ENCODE assay signal across 1 cellular context in the genomic region with DNA sequence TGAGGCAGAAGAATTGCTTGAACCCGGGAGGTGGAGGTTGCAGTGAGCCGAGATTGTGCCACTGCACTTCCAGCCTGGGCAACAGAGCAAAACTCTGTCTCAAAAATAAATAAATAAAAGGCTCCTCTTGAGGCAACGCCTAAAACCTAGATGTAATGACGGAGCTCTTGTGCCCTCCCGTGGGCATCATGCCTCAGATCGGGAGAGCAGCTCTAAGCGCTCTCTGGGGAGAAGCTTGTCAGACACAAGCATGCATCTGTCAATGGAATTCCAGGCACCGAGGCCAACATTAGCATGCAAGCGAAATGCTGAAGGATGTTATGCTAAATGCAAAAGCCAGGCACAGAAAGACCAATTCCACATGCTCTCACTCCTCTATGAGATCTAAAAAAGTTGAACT.
TF ChIP-seq lines count a peak whose summit lies in the region.

No MANE protein-coding gene starts in this region.

TF ChIP-seq in HCT116, 20 proteins besides CTCF, POLR2A, EP300 and RAD21:
- TF ChIP-seq SP1 (IDR thresholded peaks at IDR 0.05; ENCODE audit: low read depth) (no peak), SIN3A (IDR thresholded peaks at IDR 0.05; ENCODE audit: low read depth) (no peak), EZH2 (IDR thresholded peaks at IDR 0.05) (no peak), CBX3 (IDR thresholded peaks at IDR 0.05; ENCODE audit: low read depth) (no peak), EGR1 (IDR thresholded peaks at IDR 0.05; ENCODE audit: low read depth) (no peak), POLR2AphosphoS5 (IDR thresholded peaks at IDR 0.05; ENCODE audit: low read depth, low read length) (no peak), SRF (IDR thresholded peaks at IDR 0.05; ENCODE audit: low read depth) (no peak), ELF1 (IDR thresholded peaks at IDR 0.05; ENCODE audit: borderline replicate concordance, low read depth) (no peak), ZFX (IDR thresholded peaks at IDR 0.05) (no peak), JUND (IDR thresholded peaks at IDR 0.05) (no peak), TCF7L2 (IDR thresholded peaks at IDR 0.05; ENCODE audit: borderline replicate concordance, extremely low read depth, insufficient read depth, insufficient read length) (no peak), ZNF274 (IDR thresholded peaks at IDR 0.05; ENCODE audit: low read depth, low read length) (no peak)
- TF ChIP-seq, protein P1, sequence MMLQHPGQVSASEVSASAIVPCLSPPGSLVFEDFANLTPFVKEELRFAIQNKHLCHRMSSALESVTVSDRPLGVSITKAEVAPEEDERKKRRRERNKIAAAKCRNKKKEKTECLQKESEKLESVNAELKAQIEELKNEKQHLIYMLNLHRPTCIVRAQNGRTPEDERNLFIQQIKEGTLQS (IDR thresholded peaks at IDR 0.05), result no peak
- TF ChIP-seq, protein P2, sequence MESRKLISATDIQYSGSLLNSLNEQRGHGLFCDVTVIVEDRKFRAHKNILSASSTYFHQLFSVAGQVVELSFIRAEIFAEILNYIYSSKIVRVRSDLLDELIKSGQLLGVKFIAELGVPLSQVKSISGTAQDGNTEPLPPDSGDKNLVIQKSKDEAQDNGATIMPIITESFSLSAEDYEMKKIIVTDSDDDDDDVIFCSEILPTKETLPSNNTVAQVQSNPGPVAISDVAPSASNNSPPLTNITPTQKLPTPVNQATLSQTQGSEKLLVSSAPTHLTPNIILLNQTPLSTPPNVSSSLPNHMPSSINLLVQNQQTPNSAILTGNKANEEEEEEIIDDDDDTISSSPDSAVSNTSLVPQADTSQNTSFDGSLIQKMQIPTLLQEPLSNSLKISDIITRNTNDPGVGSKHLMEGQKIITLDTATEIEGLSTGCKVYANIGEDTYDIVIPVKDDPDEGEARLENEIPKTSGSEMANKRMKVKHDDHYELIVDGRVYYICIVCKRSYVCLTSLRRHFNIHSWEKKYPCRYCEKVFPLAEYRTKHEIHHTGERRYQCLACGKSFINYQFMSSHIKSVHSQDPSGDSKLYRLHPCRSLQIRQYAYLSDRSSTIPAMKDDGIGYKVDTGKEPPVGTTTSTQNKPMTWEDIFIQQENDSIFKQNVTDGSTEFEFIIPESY (IDR thresholded peaks at IDR 0.05; ENCODE audit: extremely low read depth, insufficient replicate concordance, low read length), result no peak
- TF ChIP-seq, protein P3, sequence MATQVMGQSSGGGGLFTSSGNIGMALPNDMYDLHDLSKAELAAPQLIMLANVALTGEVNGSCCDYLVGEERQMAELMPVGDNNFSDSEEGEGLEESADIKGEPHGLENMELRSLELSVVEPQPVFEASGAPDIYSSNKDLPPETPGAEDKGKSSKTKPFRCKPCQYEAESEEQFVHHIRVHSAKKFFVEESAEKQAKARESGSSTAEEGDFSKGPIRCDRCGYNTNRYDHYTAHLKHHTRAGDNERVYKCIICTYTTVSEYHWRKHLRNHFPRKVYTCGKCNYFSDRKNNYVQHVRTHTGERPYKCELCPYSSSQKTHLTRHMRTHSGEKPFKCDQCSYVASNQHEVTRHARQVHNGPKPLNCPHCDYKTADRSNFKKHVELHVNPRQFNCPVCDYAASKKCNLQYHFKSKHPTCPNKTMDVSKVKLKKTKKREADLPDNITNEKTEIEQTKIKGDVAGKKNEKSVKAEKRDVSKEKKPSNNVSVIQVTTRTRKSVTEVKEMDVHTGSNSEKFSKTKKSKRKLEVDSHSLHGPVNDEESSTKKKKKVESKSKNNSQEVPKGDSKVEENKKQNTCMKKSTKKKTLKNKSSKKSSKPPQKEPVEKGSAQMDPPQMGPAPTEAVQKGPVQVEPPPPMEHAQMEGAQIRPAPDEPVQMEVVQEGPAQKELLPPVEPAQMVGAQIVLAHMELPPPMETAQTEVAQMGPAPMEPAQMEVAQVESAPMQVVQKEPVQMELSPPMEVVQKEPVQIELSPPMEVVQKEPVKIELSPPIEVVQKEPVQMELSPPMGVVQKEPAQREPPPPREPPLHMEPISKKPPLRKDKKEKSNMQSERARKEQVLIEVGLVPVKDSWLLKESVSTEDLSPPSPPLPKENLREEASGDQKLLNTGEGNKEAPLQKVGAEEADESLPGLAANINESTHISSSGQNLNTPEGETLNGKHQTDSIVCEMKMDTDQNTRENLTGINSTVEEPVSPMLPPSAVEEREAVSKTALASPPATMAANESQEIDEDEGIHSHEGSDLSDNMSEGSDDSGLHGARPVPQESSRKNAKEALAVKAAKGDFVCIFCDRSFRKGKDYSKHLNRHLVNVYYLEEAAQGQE (IDR thresholded peaks at IDR 0.05; ENCODE audit: low read depth), result no peak
TF ChIP-seq in HCT116: peak in this region for 0.
